1 cellular context compared by ENCODE assay signal in the genomic region with DNA sequence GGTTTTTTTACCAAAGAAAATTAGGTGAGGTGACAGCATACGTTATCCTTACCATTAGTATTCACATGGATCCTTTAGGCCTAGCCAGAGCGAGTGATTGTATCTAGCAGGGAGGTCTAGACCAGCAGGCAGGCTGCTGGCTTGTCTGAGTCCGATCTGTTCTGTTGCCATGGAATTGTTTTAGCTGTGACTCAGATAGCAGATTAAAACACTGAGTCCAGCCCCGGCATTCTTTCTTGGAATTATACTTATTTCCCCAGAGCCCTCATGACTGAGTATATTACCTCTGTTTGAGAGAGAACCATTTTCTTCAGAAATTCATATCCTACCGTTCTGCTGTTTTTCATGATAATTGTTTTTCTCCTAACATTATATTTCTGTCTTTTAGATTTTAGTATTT.
TF ChIP-seq lines count a peak whose summit lies in the region.

No MANE protein-coding gene starts in this region.

TF ChIP-seq in GM23338, 12 proteins besides CTCF, POLR2A, EP300 and RAD21 (continued from another document):
- TF ChIP-seq, protein P1, sequence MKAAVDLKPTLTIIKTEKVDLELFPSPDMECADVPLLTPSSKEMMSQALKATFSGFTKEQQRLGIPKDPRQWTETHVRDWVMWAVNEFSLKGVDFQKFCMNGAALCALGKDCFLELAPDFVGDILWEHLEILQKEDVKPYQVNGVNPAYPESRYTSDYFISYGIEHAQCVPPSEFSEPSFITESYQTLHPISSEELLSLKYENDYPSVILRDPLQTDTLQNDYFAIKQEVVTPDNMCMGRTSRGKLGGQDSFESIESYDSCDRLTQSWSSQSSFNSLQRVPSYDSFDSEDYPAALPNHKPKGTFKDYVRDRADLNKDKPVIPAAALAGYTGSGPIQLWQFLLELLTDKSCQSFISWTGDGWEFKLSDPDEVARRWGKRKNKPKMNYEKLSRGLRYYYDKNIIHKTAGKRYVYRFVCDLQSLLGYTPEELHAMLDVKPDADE (IDR thresholded peaks at IDR 0.05), result no peak
- no peak for TF ChIP-seq STAT1 (IDR thresholded peaks at IDR 0.05; ENCODE audit: unreplicated experiment)
- TF ChIP-seq POLR2AphosphoS5 (IDR thresholded peaks at IDR 0.05; ENCODE audit: low read depth), result no peak
- no peak for TF ChIP-seq ZNF114 (CRISPR knock-in tag; IDR thresholded peaks at IDR 0.05)
- TF ChIP-seq NANOG (IDR thresholded peaks at IDR 0.05; ENCODE audit: borderline replicate concordance), result no peak
- TF ChIP-seq JUNB (IDR thresholded peaks at IDR 0.05; ENCODE audit: unreplicated experiment), result no peak
- no peak for TF ChIP-seq EZH2 (IDR thresholded peaks at IDR 0.05; ENCODE audit: low read depth, unreplicated experiment)
- TF ChIP-seq, protein P2, sequence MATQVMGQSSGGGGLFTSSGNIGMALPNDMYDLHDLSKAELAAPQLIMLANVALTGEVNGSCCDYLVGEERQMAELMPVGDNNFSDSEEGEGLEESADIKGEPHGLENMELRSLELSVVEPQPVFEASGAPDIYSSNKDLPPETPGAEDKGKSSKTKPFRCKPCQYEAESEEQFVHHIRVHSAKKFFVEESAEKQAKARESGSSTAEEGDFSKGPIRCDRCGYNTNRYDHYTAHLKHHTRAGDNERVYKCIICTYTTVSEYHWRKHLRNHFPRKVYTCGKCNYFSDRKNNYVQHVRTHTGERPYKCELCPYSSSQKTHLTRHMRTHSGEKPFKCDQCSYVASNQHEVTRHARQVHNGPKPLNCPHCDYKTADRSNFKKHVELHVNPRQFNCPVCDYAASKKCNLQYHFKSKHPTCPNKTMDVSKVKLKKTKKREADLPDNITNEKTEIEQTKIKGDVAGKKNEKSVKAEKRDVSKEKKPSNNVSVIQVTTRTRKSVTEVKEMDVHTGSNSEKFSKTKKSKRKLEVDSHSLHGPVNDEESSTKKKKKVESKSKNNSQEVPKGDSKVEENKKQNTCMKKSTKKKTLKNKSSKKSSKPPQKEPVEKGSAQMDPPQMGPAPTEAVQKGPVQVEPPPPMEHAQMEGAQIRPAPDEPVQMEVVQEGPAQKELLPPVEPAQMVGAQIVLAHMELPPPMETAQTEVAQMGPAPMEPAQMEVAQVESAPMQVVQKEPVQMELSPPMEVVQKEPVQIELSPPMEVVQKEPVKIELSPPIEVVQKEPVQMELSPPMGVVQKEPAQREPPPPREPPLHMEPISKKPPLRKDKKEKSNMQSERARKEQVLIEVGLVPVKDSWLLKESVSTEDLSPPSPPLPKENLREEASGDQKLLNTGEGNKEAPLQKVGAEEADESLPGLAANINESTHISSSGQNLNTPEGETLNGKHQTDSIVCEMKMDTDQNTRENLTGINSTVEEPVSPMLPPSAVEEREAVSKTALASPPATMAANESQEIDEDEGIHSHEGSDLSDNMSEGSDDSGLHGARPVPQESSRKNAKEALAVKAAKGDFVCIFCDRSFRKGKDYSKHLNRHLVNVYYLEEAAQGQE (IDR thresholded peaks at IDR 0.05; ENCODE audit: unreplicated experiment), result no peak
- TF ChIP-seq ZNF331 (CRISPR knock-in tag; IDR thresholded peaks at IDR 0.05; ENCODE audit: low read depth), result no peak
- TF ChIP-seq, protein P3, sequence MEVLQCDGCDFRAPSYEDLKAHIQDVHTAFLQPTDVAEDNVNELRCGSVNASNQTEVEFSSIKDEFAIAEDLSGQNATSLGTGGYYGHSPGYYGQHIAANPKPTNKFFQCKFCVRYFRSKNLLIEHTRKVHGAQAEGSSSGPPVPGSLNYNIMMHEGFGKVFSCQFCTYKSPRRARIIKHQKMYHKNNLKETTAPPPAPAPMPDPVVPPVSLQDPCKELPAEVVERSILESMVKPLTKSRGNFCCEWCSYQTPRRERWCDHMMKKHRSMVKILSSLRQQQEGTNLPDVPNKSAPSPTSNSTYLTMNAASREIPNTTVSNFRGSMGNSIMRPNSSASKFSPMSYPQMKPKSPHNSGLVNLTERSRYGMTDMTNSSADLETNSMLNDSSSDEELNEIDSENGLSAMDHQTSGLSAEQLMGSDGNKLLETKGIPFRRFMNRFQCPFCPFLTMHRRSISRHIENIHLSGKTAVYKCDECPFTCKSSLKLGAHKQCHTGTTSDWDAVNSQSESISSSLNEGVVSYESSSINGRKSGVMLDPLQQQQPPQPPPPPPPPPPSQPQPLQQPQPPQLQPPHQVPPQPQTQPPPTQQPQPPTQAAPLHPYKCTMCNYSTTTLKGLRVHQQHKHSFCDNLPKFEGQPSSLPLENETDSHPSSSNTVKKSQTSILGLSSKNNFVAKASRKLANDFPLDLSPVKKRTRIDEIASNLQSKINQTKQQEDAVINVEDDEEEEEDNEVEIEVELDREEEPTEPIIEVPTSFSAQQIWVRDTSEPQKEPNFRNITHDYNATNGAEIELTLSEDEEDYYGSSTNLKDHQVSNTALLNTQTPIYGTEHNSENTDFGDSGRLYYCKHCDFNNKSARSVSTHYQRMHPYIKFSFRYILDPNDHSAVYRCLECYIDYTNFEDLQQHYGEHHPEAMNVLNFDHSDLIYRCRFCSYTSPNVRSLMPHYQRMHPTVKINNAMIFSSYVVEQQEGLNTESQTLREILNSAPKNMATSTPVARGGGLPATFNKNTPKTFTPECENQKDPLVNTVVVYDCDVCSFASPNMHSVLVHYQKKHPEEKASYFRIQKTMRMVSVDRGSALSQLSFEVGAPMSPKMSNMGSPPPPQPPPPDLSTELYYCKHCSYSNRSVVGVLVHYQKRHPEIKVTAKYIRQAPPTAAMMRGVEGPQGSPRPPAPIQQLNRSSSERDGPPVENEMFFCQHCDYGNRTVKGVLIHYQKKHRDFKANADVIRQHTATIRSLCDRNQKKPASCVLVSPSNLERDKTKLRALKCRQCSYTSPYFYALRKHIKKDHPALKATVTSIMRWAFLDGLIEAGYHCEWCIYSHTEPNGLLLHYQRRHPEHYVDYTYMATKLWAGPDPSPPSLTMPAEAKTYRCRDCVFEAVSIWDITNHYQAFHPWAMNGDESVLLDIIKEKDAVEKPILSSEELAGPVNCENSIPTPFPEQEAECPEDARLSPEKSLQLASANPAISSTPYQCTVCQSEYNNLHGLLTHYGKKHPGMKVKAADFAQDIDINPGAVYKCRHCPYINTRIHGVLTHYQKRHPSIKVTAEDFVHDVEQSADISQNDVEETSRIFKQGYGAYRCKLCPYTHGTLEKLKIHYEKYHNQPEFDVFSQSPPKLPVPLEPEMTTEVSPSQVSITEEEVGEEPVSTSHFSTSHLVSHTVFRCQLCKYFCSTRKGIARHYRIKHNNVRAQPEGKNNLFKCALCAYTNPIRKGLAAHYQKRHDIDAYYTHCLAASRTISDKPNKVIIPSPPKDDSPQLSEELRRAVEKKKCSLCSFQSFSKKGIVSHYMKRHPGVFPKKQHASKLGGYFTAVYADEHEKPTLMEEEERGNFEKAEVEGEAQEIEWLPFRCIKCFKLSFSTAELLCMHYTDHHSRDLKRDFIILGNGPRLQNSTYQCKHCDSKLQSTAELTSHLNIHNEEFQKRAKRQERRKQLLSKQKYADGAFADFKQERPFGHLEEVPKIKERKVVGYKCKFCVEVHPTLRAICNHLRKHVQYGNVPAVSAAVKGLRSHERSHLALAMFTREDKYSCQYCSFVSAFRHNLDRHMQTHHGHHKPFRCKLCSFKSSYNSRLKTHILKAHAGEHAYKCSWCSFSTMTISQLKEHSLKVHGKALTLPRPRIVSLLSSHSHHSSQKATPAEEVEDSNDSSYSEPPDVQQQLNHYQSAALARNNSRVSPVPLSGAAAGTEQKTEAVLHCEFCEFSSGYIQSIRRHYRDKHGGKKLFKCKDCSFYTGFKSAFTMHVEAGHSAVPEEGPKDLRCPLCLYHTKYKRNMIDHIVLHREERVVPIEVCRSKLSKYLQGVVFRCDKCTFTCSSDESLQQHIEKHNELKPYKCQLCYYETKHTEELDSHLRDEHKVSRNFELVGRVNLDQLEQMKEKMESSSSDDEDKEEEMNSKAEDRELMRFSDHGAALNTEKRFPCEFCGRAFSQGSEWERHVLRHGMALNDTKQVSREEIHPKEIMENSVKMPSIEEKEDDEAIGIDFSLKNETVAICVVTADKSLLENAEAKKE (CRISPR knock-in tag; IDR thresholded peaks at IDR 0.05), result no peak
- TF ChIP-seq CREB1 (CRISPR knock-in tag; IDR thresholded peaks at IDR 0.05; ENCODE audit: low read depth), result no peak
TF ChIP-seq in GM23338: peak in this region for 0.
